ENCODE assay signal across 22 cellular contexts in the genomic region with DNA sequence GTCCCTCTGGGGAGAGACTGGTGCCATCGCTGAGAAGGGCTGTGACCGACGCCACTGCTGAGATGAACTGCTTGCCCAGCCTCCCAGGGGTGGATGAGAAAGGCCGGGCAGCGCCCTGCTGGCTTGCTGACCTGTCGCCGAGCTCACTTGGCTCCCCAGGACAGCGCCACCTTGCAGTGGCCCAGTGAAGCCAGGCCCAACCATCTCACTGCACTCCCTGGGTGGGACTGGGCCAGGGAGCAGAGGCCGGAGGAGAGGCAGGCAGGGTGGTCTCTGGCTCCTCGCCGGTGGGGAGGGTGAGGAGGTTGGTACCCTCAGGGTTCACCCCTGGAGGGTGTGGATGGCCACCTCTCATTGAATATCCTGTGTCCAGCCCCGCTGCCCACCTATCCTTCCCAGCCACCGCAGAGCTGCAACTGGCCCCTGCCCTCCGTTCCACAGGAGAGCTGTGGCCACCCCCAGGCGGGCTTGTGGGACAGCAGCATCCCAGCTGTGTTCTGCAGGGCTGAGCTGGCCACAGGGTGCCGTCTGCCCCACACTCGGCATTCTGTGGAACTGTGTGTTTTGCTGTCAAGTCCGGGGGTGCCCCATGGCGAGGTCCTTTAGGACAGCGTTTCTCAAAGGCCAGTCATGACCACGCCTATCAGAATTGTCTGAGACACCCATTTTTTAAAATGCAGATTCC. TPM values are rescaled to one million over a fixed set of nuclear protein-coding genes. Genes with fewer than 3 reads are reported as not detected.
A peak's percentile ranks its signal among the peaks of the same experiment; 100 is the strongest.
DNase-seq lines count a peak whose midpoint lies in the region; ATAC-seq, FAIRE-seq and TF ChIP-seq lines count a peak whose summit lies in the region.
"Had no signal": no experiment of that assay in that cellular context is flagged by ENCODE, and none has a peak within 500 bp of the region (broad histone marks: within the 10 kb centered on the region; RNA-seq: fewer than 3 reads in every experiment).

No MANE protein-coding gene starts in this region.

- peak; percentile 44 for DNase-seq in ELF-1 (ENCODE audit: low read depth, low spot score)
- no peak for DNase-seq in HFF-Myc (ENCODE audit: extremely low read depth, low read depth)
- peak; percentile 18 to 35 (median 34) for DNase-seq in K562 (ENCODE audit: extremely low read depth in 1 of 4, low spot score in 3 of 4)
- DNase-seq in mesendoderm: peak; percentile 29
- DNase-seq in stimulated activated naive CD4-positive, alpha-beta T cell (lab: John Stamatoyannopoulos, UW): no peak
- no peak for DNase-seq in NCI-H187 treated with DMSO at 0.1 percent for 48 hours (lab: John Stamatoyannopoulos, UW)
- DNase-seq: activated CD4-positive, alpha-beta memory T cell treated with anti-CD3 and anti-CD28 coated beads, Interleukin-2, amount 10 ng/mL, durations not matched to agents 7 days and 5 days; activated T-cell treated with anti-CD3 and anti-CD28 coated beads, Interleukin-2, amount 50 U/mL, for 48 hours; C1 segment of cervical spinal cord; effector CD4-positive, alpha-beta T cell; GDM1; Karpas-422; NCI-H1417 treated with DMSO at 0.1 percent for 48 hours; RPMI8226; sigmoid colon; stimulated activated CD4-positive, alpha-beta T cell treated with anti-CD3 and anti-CD28 coated beads, Interleukin-2, amount 100 ng/mL, for 48 hours had no signal

- H3K9me3 ChIP-seq in K562 (replicated peaks; ENCODE audit: control insufficient read depth, insufficient read depth, low read depth, low read length): no peaks in the 10 kb centered on the region
- H3K9me3 ChIP-seq: sigmoid colon had no signal

- no peak overlapping the region for H3K23ac ChIP-seq in mesendoderm (ENCODE audit: low read length)

- WGBS in K562 (ENCODE audit: insufficient coverage, low coverage, missing lambda C conversion rate): 3% methylated on average over 13 of the region's 21 CpGs
- WGBS in mesendoderm (ENCODE audit: extremely low coverage, insufficient coverage, low lambda C conversion rate): no CpG with 5 or more reads among the region's 21 CpGs

- H3K9ac ChIP-seq in K562 (ENCODE audit: insufficient read depth in 1 of 2, low read depth in 2 of 2, low read length in 2 of 2) (no peak overlapping the region), mesendoderm (ENCODE audit: low read length) (no peak overlapping the region)

- H4K20me1 ChIP-seq in K562 (replicated peaks; ENCODE audit: control insufficient read depth, insufficient read depth, low read length): peaks cover 12% of the 10 kb centered on the region

- H3K4me3 ChIP-seq in HFF-Myc (replicated peaks; ENCODE audit: low read depth, low read length) (no peak overlapping the region), K562 (no peak overlapping the region), mesendoderm (ENCODE audit: low read length) (no peak overlapping the region)
- H3K4me3 ChIP-seq: cardiac muscle cell, sigmoid colon had no signal

- no peak overlapping the region for H4K5ac ChIP-seq in mesendoderm (ENCODE audit: low read length)

- no peak for TF ChIP-seq POLR2A in K562 (conservative IDR thresholded peaks at IDR 0.05)

- intact Hi-C loops in K562 (cut with micrococcal nuclease): no loop called here

- BruUV-seq in K562 (replicated peaks; lab: Mats Ljungman, UMichigan): no TSS peak

- H3K4me2 ChIP-seq in K562 (ENCODE audit: insufficient read depth, low read length): no peak overlapping the region
- H3K4me2 ChIP-seq in mesendoderm (ENCODE audit: low read length): no peak overlapping the region

- H2AK5ac ChIP-seq in mesendoderm (ENCODE audit: low read length): no peak overlapping the region

- no peak overlapping the region for H4K8ac ChIP-seq in mesendoderm (ENCODE audit: low read depth, low read length)

- no peak overlapping the region for H3K18ac ChIP-seq in mesendoderm (ENCODE audit: low read length)

- no peak overlapping the region for H3K4ac ChIP-seq in mesendoderm (ENCODE audit: low read depth, low read length)

- H3K9me1 ChIP-seq in K562 (ENCODE audit: control insufficient read depth, insufficient read depth, low read length): no peaks in the 10 kb centered on the region

- no peaks in the 10 kb centered on the region for H3K36me3 ChIP-seq in K562 (ENCODE audit: control insufficient read depth, insufficient read depth, low read length)
- H3K36me3 ChIP-seq in mesendoderm (ENCODE audit: control insufficient read depth, insufficient read depth, low read length): peaks cover 18% of the 10 kb centered on the region
- H3K36me3 ChIP-seq: cardiac muscle cell had no signal

- peak; percentile 88 for ATAC-seq in K562
- no peak for ATAC-seq in activated CD4-positive, CD25-positive, alpha-beta regulatory T cell treated with anti-CD3 and anti-CD28 coated beads, Interleukin-2, amount 50 U/mL, for 24 hours
- ATAC-seq: left cardiac atrium had no signal

- H3K79me2 ChIP-seq in K562 (ENCODE audit: control insufficient read depth, insufficient read depth, low read length) (no peaks in the 10 kb centered on the region), mesendoderm (ENCODE audit: control insufficient read depth, insufficient read depth, low read length) (no peaks in the 10 kb centered on the region)

- no peaks in the 10 kb centered on the region for H3K79me1 ChIP-seq in mesendoderm (ENCODE audit: low read length)

- POLR2A ChIA-PET in K562 (lab: Yijun Ruan, JAX): interaction anchor here (0.6 kb wide), 1 partner anchor 293 kb away, joined by 3 read pairs; no protein-coding TSS in a partner anchor

- no peak overlapping the region for H2BK120ac ChIP-seq in mesendoderm (ENCODE audit: low read depth, low read length)

- TF ChIP-seq EP300 in K562 (IDR thresholded peaks at IDR 0.05; ENCODE audit: low read length): no peak

- H2BK15ac ChIP-seq in mesendoderm (replicated peaks; ENCODE audit: low read depth): no peak overlapping the region

- FAIRE-seq in K562 (lab: Jason Lieb, UNC): no peak

- no peak overlapping the region for H2BK5ac ChIP-seq in mesendoderm (ENCODE audit: low read length)

- 0 out of 4 replicates have a peak, but pooled peaks of 1 of the 2 experiments have one; percentile 2 for TF ChIP-seq RAD21 in K562 (CRISPR knock-in tag; conservative IDR thresholded peaks at IDR 0.05 in 1 of 2, IDR thresholded peaks at IDR 0.05 in 1 of 2)

- no peak overlapping the region for H3K56ac ChIP-seq in mesendoderm (ENCODE audit: low read length)

- no peak overlapping the region for H2AFZ ChIP-seq in K562 (ENCODE audit: low read depth, low read length)

- TF ChIP-seq CTCF in HFF-Myc (IDR thresholded peaks at IDR 0.05; ENCODE audit: low read depth, low read length, missing control alignments): peak; percentile 16
- TF ChIP-seq CTCF in K562 (IDR thresholded peaks at IDR 0.05 in 2 of 3, conservative IDR thresholded peaks at IDR 0.05 in 1 of 3; ENCODE audit: insufficient read depth in 2 of 3, low read depth in 1 of 3, low read length in 3 of 3): peak; percentile 44 to 56 (median 52)

- CTCF ChIA-PET in K562 (lab: Yijun Ruan, JAX; ENCODE audit: low intra/inter-chr PET ratio): no interaction called here

- H3K27me3 ChIP-seq in K562 (ENCODE audit: control insufficient read depth in 2 of 2, insufficient read depth in 2 of 2, low read length in 2 of 2) (peaks cover 6 to 79% of the 10 kb centered on the region in 2 experiments; a peak in 4 of 5 replicates), mesendoderm (ENCODE audit: insufficient read depth, low read length, poor library complexity) (no peaks in the 10 kb centered on the region)
- H3K27me3 ChIP-seq: cardiac muscle cell, sigmoid colon had no signal

- no peak overlapping the region for H3K27ac ChIP-seq in K562 (ENCODE audit: extremely low read depth, low read depth, low read length)
- H3K27ac ChIP-seq in mesendoderm (ENCODE audit: low read depth, low read length): no peak overlapping the region
- H3K27ac ChIP-seq: cardiac muscle cell, sigmoid colon had no signal

- H3K4me1 ChIP-seq in K562 (replicated peaks in 1 of 2; ENCODE audit: control insufficient read depth in 2 of 2, insufficient read depth in 2 of 2, low read length in 2 of 2) (peaks cover 0 to 7% of the 10 kb centered on the region in 2 experiments; a peak in 1 of 5 replicates), mesendoderm (ENCODE audit: control insufficient read depth, low read depth, low read length) (no peaks in the 10 kb centered on the region)
- H3K4me1 ChIP-seq: sigmoid colon had no signal

- in situ Hi-C loops in K562 (cut with MboI): no loop called here

RNA-seq across cellular contexts. Expression of gene FCN2, which starts 41.0 kb away (rescaled TPM):
- total RNA-seq in K562 (2011; cell fraction: chromatin; rRNA removed; ENCODE audit: low replicate concordance): not detected in 2 replicates
- total RNA-seq in K562 (2011; cell fraction: nucleolus; rRNA removed): not detected in 2 replicates
- not detected in 2 replicates for total RNA-seq in K562 (2011; cell fraction: nucleoplasm; rRNA removed)
- not detected in 2 replicates for total RNA-seq in K562 (2014; rRNA removed)
- not detected in 2 replicates for total RNA-seq in K562 (2014; rRNA removed; fragmentation: Illumina TruSeq; extraction: Trizol)
- total RNA-seq in K562 (2015; rRNA removed; fragmentation: Illumina TruSeq; extraction: Trizol): not detected in 2 replicates
- total RNA-seq in K562 (2021): not detected in 2 replicates
- not detected in 2 replicates for polyA plus RNA-seq in K562 (2011; rRNA removed)
- not detected in 2 replicates for polyA plus RNA-seq in K562 (2011; cell fraction: cytosol; rRNA removed)
- not detected in 2 replicates for polyA plus RNA-seq in K562 (2011; cell fraction: nucleus; rRNA removed)
- polyA plus RNA-seq in K562 (2012): not detected in 2 replicates
- polyA plus RNA-seq in K562 (2014; fragmentation: Illumina TruSeq; extraction: Trizol): not detected in 2 replicates
- not detected for polyA plus RNA-seq in K562 (2014; fragmentation: Nextera tagmentation; extraction: Ambion mirVana)
- polyA plus RNA-seq in K562 (2014; rRNA removed): not detected in 2 replicates
- not detected in 2 replicates for polyA minus RNA-seq in K562 (2011; rRNA and poly(A)+ RNA removed)
- polyA minus RNA-seq in K562 (2011; cell fraction: cytosol; rRNA and poly(A)+ RNA removed): not detected in 2 replicates
- polyA minus RNA-seq in K562 (2011; cell fraction: nucleus; rRNA and poly(A)+ RNA removed): not detected in 2 replicates
- polyA plus RNA-seq in mesendoderm (2013, experiment 1 of 2): not detected
- polyA plus RNA-seq in mesendoderm (2013, experiment 2 of 2): not detected
- total RNA-seq: activated CD4-positive, alpha-beta memory T cell treated with anti-CD3 and anti-CD28 coated beads, Interleukin-2, amount 10 ng/mL, durations not matched to agents 7 days and 5 days; cardiac muscle cell; fibroblast of lung; mononuclear cell; sigmoid colon; temporal lobe had no signal
- polyA plus RNA-seq: cardiac muscle cell, fibroblast of lung had no signal

Comparison
In these comparisons a context has a peak if more than half of its experiments do, and no peak if none do; other contexts are left out.
1. DNase-seq: peak in ELF-1 (single experiment), K562 (4 of 4) and mesendoderm (single experiment); none in HFF-Myc (single experiment), stimulated activated naive CD4-positive, alpha-beta T cell (0 of 6) and NCI-H187 treated with DMSO at 0.1 percent for 48 hours (single experiment).